ENCODE assay signal across 21 cellular contexts in genomic region chr4:8373270-8373972, GRCh38.
DNase-seq lines count a peak whose midpoint lies in the region; ATAC-seq and TF ChIP-seq lines count a peak whose summit lies in the region.
"Had no signal": no experiment of that assay in that cellular context is flagged by ENCODE, and none has a peak within 500 bp of the region (broad histone marks: within the 10 kb centered on the region; RNA-seq: fewer than 3 reads in every experiment).

No MANE protein-coding gene starts in this region.

- H3K4me1 ChIP-seq in left ventricle myocardium inferior (peaks cover 32% of the 10 kb centered on the region), lower lobe of right lung (no peaks in the 10 kb centered on the region), aorta (ENCODE audit: control insufficient read depth in 1 of 2, insufficient read depth in 2 of 2, low read length in 2 of 2) (no peaks in the 10 kb centered on the region)
- H3K4me1 ChIP-seq: Peyer's patch had no signal

- H3K27me3 ChIP-seq in left ventricle myocardium inferior (ENCODE audit: low read depth) = no peaks in the 10 kb centered on the region
- no peaks in the 10 kb centered on the region for H3K27me3 ChIP-seq in lower lobe of right lung (ENCODE audit: low read depth)
- H3K27me3 ChIP-seq in aorta (ENCODE audit: control insufficient read depth in 1 of 2, insufficient read depth in 2 of 2, low read length in 1 of 2) = no peaks in the 10 kb centered on the region
- H3K27me3 ChIP-seq: Peyer's patch had no signal

- intact Hi-C loops in left ventricle myocardium inferior (cut with micrococcal nuclease) = no loop called here
- intact Hi-C loops in left cardiac atrium (cut with DNase I) = no loop called here
- intact Hi-C loops in lower lobe of right lung (cut with DNase I) = no loop called here
- intact Hi-C loops in aorta (cut with DNase I) = no loop called here

- no peak for ATAC-seq in left cardiac atrium
- no peak for ATAC-seq in lower lobe of right lung
- ATAC-seq in aorta (ENCODE audit: low FRiP score) = no peak

- TF ChIP-seq CTCF in left ventricle myocardium inferior (IDR thresholded peaks at IDR 0.05; ENCODE audit: borderline replicate concordance) (no peak), lower lobe of right lung (IDR thresholded peaks at IDR 0.05) (no peak)

- no peak overlapping the region for H3K4me3 ChIP-seq in left ventricle myocardium inferior
- no peak overlapping the region for H3K4me3 ChIP-seq in lower lobe of right lung
- H3K4me3 ChIP-seq in aorta (ENCODE audit: low read length in 2 of 2) = no peak overlapping the region
- H3K4me3 ChIP-seq: Peyer's patch had no signal

- H3K9me3 ChIP-seq in left ventricle myocardium inferior (replicated peaks) (peaks cover 7% of the 10 kb centered on the region), lower lobe of right lung (no peaks in the 10 kb centered on the region), aorta (ENCODE audit: control insufficient read depth, low read length) (no peaks in the 10 kb centered on the region)
- H3K9me3 ChIP-seq: Peyer's patch had no signal

- WGBS in aorta, 2 donors = 92 to 93% methylated on average over 32 of the region's 32 CpGs

- DNase-seq in left ventricle myocardium inferior (no peak), left cardiac atrium (no peak), RPMI8226 (peak; percentile 1), lower lobe of right lung (peak; percentile 39), aorta (peak; percentile 38 to 53), glomerular visceral epithelial cell (ENCODE audit: extremely low spot score) (no peak), GM19238 (ENCODE audit: insufficient read length, low spot score) (no peak)
- DNase-seq: AML-193; CD4-positive, CD25-positive, alpha-beta regulatory T cell; COR-L47; DMS79; HCEC 1CT; NCI-H1105; NCI-H146; NCI-H2029 treated with DMSO at 0.1 percent for 48 hours; NCI-H2171; NCI-H345; NCI-H524 treated with DMSO at 0.1 percent for 48 hours; NCI-H82 had no signal

- H3K27ac ChIP-seq in left ventricle myocardium inferior (replicated peaks) = peak overlapping the region; percentile 88
- H3K27ac ChIP-seq in lower lobe of right lung = no peak overlapping the region
- H3K27ac ChIP-seq in aorta (ENCODE audit: low read depth in 1 of 2, low read length in 2 of 2) = no peak overlapping the region
- H3K27ac ChIP-seq: KMS-11, Peyer's patch had no signal

- H3K36me3 ChIP-seq in left ventricle myocardium inferior (peaks cover 7% of the 10 kb centered on the region), lower lobe of right lung (peaks cover 9% of the 10 kb centered on the region), aorta (ENCODE audit: control insufficient read depth in 1 of 2, insufficient read depth in 2 of 2, low read length in 1 of 2) (no peaks in the 10 kb centered on the region)
- H3K36me3 ChIP-seq: Peyer's patch had no signal

Comparison
In these comparisons a context has a peak if more than half of its experiments do, and no peak if none do; other contexts are left out.
1. DNase-seq: peak in RPMI8226 (single experiment), lower lobe of right lung (single experiment) and aorta (2 of 2); none in left ventricle myocardium inferior (single experiment), left cardiac atrium (single experiment), glomerular visceral epithelial cell (single experiment) and GM19238 (single experiment).